Comparison of ENCODE assay signal across 26 cellular contexts in the genomic region with DNA sequence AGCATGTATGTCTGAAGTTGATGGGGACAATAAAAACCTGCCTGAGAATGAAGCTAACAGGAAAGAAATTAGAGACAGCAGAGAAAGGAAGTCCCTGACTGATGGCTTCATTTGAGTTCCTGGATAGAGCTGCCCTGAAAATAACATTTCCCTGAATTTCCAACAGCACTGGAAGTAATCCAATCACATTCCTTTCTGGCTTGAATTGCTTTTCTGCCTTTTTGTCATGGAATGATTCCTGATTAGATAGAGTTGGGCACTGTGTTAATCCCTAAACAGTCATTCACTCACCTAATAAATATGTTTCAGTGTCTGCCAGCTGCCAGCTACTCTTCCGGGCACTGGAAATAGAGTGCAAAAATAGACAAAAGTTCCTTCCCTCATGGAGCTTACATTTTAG. TPM values are rescaled to one million over a fixed set of nuclear protein-coding genes. Genes with fewer than 3 reads are reported as not detected.
"Had no signal": no experiment of that assay in that cellular context is flagged by ENCODE, and none has a peak within 500 bp of the region (broad histone marks: within the 10 kb centered on the region; RNA-seq: fewer than 3 reads in every experiment).

No MANE protein-coding gene starts in this region.

- H3K4me1 ChIP-seq: parathyroid adenoma, psoas muscle, right atrium auricular region, spleen, suprapubic skin, tibial artery, upper lobe of right lung had no signal

- H3K9ac ChIP-seq: parathyroid adenoma had no signal

- H3K27ac ChIP-seq: parathyroid adenoma, psoas muscle, right atrium auricular region, spleen, suprapubic skin, tibial artery, upper lobe of right lung had no signal

- DNase-seq: activated B cell treated with CpG ODN at 0.5 μM for 24 hours; activated CD4-positive, alpha-beta T cell treated with anti-CD3 and anti-CD28 coated beads, Interleukin-2, amount 50 U/mL, for 1 hour; activated CD8-positive, alpha-beta T cell treated with anti-CD3 and anti-CD28 coated beads for 36 hours; activated naive CD4-positive, alpha-beta T cell; activated T-cell treated with anti-CD3 and anti-CD28 coated beads, Interleukin-2, amount 50 U/mL, for 48 hours; aorta; caudate nucleus; endodermal cell; left ventricle myocardium superior; mucosa of descending colon; psoas muscle; spleen; stimulated activated naive CD4-positive, alpha-beta T cell; T-cell; tibial artery; upper lobe of right lung had no signal

- H3K4me3 ChIP-seq: mucosa of descending colon, psoas muscle, right atrium auricular region, spleen, suprapubic skin, tibial artery, upper lobe of right lung had no signal

- H3K36me3 ChIP-seq: right atrium auricular region, spleen, suprapubic skin, tibial artery, upper lobe of right lung had no signal

- H3K27me3 ChIP-seq: right atrium auricular region, spleen, suprapubic skin, tibial artery, upper lobe of right lung had no signal

- H2AFZ ChIP-seq: parathyroid adenoma had no signal

- H3K9me3 ChIP-seq: mucosa of descending colon, psoas muscle, right atrium auricular region, spleen, suprapubic skin, tibial artery, upper lobe of right lung had no signal

- ATAC-seq: activated CD8-positive, alpha-beta T cell treated with anti-CD3 and anti-CD28 coated beads for 36 hours; activated naive CD4-positive, alpha-beta T cell treated with anti-CD3 and anti-CD28 coated beads, Interleukin-2, amount 50 U/mL, for 72 hours; esophagus mucosa; left ventricle myocardium superior; mucosa of descending colon; psoas muscle; T-cell; upper lobe of right lung had no signal

- H3K79me2 ChIP-seq: parathyroid adenoma had no signal

RNA-seq across cellular contexts. Expression of a gene that starts 30.0 kb away (rescaled TPM):
- total RNA-seq: activated B cell treated with CpG ODN at 0.5 μM for 24 hours; activated CD8-positive, alpha-beta T cell treated with anti-CD3 and anti-CD28 coated beads for 36 hours; activated naive CD4-positive, alpha-beta T cell treated with anti-CD3 and anti-CD28 coated beads, Interleukin-2, amount 50 U/mL, for 72 hours; lung microvascular endothelial cell had no signal

RNA-seq across cellular contexts. Expression of a gene that starts 33.6 kb away (rescaled TPM):
- total RNA-seq: activated B cell treated with CpG ODN at 0.5 μM for 24 hours; activated CD8-positive, alpha-beta T cell treated with anti-CD3 and anti-CD28 coated beads for 36 hours; activated naive CD4-positive, alpha-beta T cell treated with anti-CD3 and anti-CD28 coated beads, Interleukin-2, amount 50 U/mL, for 72 hours; activated T-helper 2 cell treated with anti-CD3 and anti-CD28 coated beads, Interferon-gamma antibody, Interleukin-2, Interleukin-4, amounts not matched to agents 10 μg/mL and 5 μg/mL and 100 μg/mL, durations not matched to agents 14 hours and 24 hours and 36 hours; aorta; endodermal cell; esophagus mucosa; frontal cortex; lung microvascular endothelial cell; mesenteric fat pad; mucosa of descending colon; psoas muscle; spleen; T-cell; upper lobe of right lung had no signal
- polyA plus RNA-seq: adipose tissue, aorta, psoas muscle, spleen had no signal
